7 cellular contexts compared by ENCODE assay signal in genomic region chr10:79777997-79778396, GRCh38. TPM values are rescaled to one million over a fixed set of nuclear protein-coding genes. Genes with fewer than 3 reads are reported as not detected.
"Had no signal": no experiment of that assay in that cellular context is flagged by ENCODE, and none has a peak within 500 bp of the region (broad histone marks: within the 10 kb centered on the region; RNA-seq: fewer than 3 reads in every experiment).

No MANE protein-coding gene starts in this region.

RNA-seq across cellular contexts. Expression of gene NUTM2E, which starts 48.5 kb away (rescaled TPM):
- total RNA-seq: left ventricle myocardium inferior, sigmoid colon, subcutaneous adipose tissue, suprapubic skin, thoracic aorta, upper lobe of right lung had no signal
- polyA plus RNA-seq: immature natural killer cell had no signal
